Comparison of ENCODE assay signal across 9 cellular contexts in genomic region chr10:119341236-119342016, GRCh38.
DNase-seq lines count a peak whose midpoint lies in the region; ATAC-seq and TF ChIP-seq lines count a peak whose summit lies in the region.
"Had no signal": no experiment of that assay in that cellular context is flagged by ENCODE, and none has a peak within 500 bp of the region (broad histone marks: within the 10 kb centered on the region; RNA-seq: fewer than 3 reads in every experiment).

No MANE protein-coding gene starts in this region.

- no peaks in the 10 kb centered on the region for H3K36me3 Mint-ChIP-seq in glutamatergic neuron (ENCODE audit: unreplicated experiment)

- H3K9me3 Mint-ChIP-seq in glutamatergic neuron (ENCODE audit: unreplicated experiment): peaks cover 17% of the 10 kb centered on the region
- H3K9me3 Mint-ChIP-seq: IgD-negative memory B cell had no signal

- no peak for ATAC-seq in GM21381 (IDR thresholded peaks at IDR 0.05; ENCODE audit: unreplicated experiment)
- no peak for ATAC-seq in HG03439 (IDR thresholded peaks at IDR 0.05; ENCODE audit: unreplicated experiment)

- no peak overlapping the region for H3K4me3 Mint-ChIP-seq in glutamatergic neuron (ENCODE audit: unreplicated experiment)

- in situ Hi-C loops in KBM-7 (cut with MboI; ENCODE audit: low pct_unique_long_range_greater_than_20kb, low sequenced_read_pairs): no loop called here

- H3K4me1 Mint-ChIP-seq in glutamatergic neuron (ENCODE audit: low read depth, unreplicated experiment): peaks cover 63% of the 10 kb centered on the region

- DNase-seq in HuH-7.5 (ENCODE audit: low spot score): peak; percentile 53
- DNase-seq in activated T-cell treated with anti-CD3 and anti-CD28 coated beads, Interleukin-2, amount 50 U/mL, for 1 hour: peak; percentile 40
- no peak for DNase-seq in glutamatergic neuron
- peak; percentile 9 to 23 for DNase-seq in stimulated activated CD4-positive, alpha-beta T cell treated with anti-CD3 and anti-CD28 coated beads, Interleukin-1b, Interleukin-23, amount 100 ng/mL, for 4 hours (ENCODE audit: low read depth in 2 of 2)
- no peak for DNase-seq in NCI-H2227 (lab: John Stamatoyannopoulos, UW; ENCODE audit: unreplicated experiment)
- no peak for DNase-seq in KBM-7

- no peak for TF ChIP-seq CTCF in glutamatergic neuron (IDR thresholded peaks at IDR 0.05; ENCODE audit: partially characterized antibody, unreplicated experiment)

- peak overlapping the region; percentile 43 for H3K27ac Mint-ChIP-seq in glutamatergic neuron (ENCODE audit: unreplicated experiment)

- peaks cover 15% of the 10 kb centered on the region for H3K27me3 Mint-ChIP-seq in glutamatergic neuron (ENCODE audit: unreplicated experiment)
- H3K27me3 Mint-ChIP-seq: IgD-negative memory B cell had no signal

Comparison
In these comparisons a context has a peak if more than half of its experiments do, and no peak if none do; other contexts are left out.
1. DNase-seq: peak in HuH-7.5 (single experiment), activated T-cell treated with anti-CD3 and anti-CD28 coated beads, Interleukin-2, amount 50 U/mL, for 1 hour (single experiment) and stimulated activated CD4-positive, alpha-beta T cell treated with anti-CD3 and anti-CD28 coated beads, Interleukin-1b, Interleukin-23, amount 100 ng/mL, for 4 hours (2 of 2); none in glutamatergic neuron (single experiment), NCI-H2227 (single experiment) and KBM-7 (single experiment).